Comparison of ENCODE assay signal across 17 cellular contexts in the genomic region with DNA sequence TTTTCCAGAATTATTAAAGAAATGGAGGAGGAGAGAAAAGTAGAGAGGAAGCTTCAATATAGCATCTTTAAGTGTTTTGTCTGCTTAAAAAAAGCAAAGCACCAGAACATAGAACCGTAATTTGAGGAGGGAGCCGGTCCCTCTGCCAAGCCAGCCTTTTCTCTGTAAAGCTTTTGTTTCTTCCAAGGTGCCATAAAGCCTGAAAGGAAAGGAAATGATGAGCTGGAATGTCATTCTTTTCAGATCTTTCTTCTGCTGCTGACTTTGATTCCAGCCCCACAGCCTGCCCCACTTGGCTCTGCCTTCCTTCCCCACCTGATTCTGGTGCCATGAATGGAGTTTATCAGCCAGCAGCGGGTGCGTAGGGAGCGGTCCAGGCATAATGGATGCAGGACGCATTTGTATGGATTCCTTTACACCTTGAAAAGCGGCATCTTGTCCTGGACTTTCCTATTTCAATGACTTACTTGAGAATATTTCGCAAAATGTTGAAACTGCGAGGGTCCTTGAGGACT.
"Had no signal": no experiment of that assay in that cellular context is flagged by ENCODE, and none has a peak within 500 bp of the region (broad histone marks: within the 10 kb centered on the region; RNA-seq: fewer than 3 reads in every experiment).

No MANE protein-coding gene starts in this region.

- H3K36me3 Mint-ChIP-seq: activated naive CD8-positive, alpha-beta T cell treated with anti-CD3 and anti-CD28 coated beads, Interleukin-2, amount 10 ng/mL, durations not matched to agents 7 days and 5 days; type B pancreatic cell had no signal

- ATAC-seq: activated CD4-positive, CD25-positive, alpha-beta regulatory T cell treated with anti-CD3 and anti-CD28 coated beads, Interleukin-2, amount 50 U/mL, for 24 hours; foreskin keratinocyte had no signal

- H3K4me3 ChIP-seq: ovary had no signal

- H3K9me3 Mint-ChIP-seq: activated naive CD8-positive, alpha-beta T cell treated with anti-CD3 and anti-CD28 coated beads, Interleukin-2, amount 10 ng/mL, durations not matched to agents 7 days and 5 days; neural crest cell; type B pancreatic cell had no signal

- H3K4me1 ChIP-seq: foreskin keratinocyte had no signal

- H3K27ac Mint-ChIP-seq: activated naive CD8-positive, alpha-beta T cell treated with anti-CD3 and anti-CD28 coated beads, Interleukin-2, amount 10 ng/mL, durations not matched to agents 7 days and 5 days; type B pancreatic cell had no signal

- H3K27ac ChIP-seq: brain microvascular endothelial cell, foreskin keratinocyte, ovary had no signal

- H3K36me3 ChIP-seq: brain microvascular endothelial cell, ovary had no signal

- H3K9me3 ChIP-seq: ovary had no signal

- H3K4me3 Mint-ChIP-seq: activated naive CD8-positive, alpha-beta T cell treated with anti-CD3 and anti-CD28 coated beads, Interleukin-2, amount 10 ng/mL, durations not matched to agents 7 days and 5 days; type B pancreatic cell had no signal

- H3K27me3 ChIP-seq: brain microvascular endothelial cell, foreskin keratinocyte, ovary had no signal

- DNase-seq: activated CD4-positive, alpha-beta T cell treated with anti-CD3 and anti-CD28 coated beads, Interleukin-2, amount 50 U/mL, for 1 hour; activated CD8-positive, alpha-beta memory T cell treated with anti-CD3 and anti-CD28 coated beads for 24 hours; activated gamma-delta T cell treated with Interleukin-2 at 50 U/mL for 16 hours; activated naive CD8-positive, alpha-beta T cell treated with anti-CD3 and anti-CD28 coated beads, Interleukin-2, amount 10 ng/mL, durations not matched to agents 7 days and 5 days; brain microvascular endothelial cell; cortex of kidney; effector memory CD4-positive, alpha-beta T cell; foreskin keratinocyte; kidney; ovary; small intestine; stimulated activated CD4-positive, alpha-beta T cell treated with anti-CD3 and anti-CD28 coated beads, Interleukin-4, amount 100 ng/mL, for 4 hours; stimulated activated CD8-positive, alpha-beta memory T cell treated with anti-CD3 and anti-CD28 coated beads, Interleukin-4, amount 100 ng/mL, for 48 hours; stimulated activated naive CD4-positive, alpha-beta T cell treated with Interleukin-2 at 50 U/mL for 16 hours had no signal
